ENCODE assay signal across 28 cellular contexts in the genomic region with DNA sequence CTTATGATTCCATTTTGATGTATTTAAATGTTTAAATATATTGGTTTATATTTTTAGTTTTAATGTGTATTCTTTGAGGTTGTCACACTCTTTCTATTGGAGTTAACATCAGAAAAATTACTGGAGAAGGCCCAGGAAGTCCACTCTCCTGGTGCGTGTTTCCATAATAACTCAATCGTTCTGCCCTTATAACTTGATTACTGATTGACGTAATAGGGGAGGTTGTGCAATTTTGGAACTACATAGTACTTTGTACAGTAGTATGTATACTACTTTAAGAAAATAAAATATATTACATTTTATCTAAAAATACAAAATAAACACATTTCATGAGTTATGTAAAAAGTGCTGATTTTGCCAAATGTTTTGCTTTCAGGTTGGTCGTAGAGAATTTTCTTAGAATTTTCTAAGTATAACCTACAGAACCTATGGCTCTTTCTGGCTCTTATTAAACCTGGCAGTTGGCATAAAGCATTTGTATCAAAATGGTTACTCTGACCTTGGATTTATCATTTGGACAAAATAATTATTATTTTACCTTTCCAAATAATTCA. TPM values are rescaled to one million over a fixed set of nuclear protein-coding genes. Genes with fewer than 3 reads are reported as not detected.
"Had no signal": no experiment of that assay in that cellular context is flagged by ENCODE, and none has a peak within 500 bp of the region (broad histone marks: within the 10 kb centered on the region; RNA-seq: fewer than 3 reads in every experiment).

No MANE protein-coding gene starts in this region.

- FAIRE-seq: pancreas had no signal

- H3K4me2 ChIP-seq: smooth muscle cell had no signal

- H3K9me3 ChIP-seq: lower lobe of right lung, pancreas, prostate gland, sigmoid colon, tibial nerve, vagina had no signal

- H3K27ac ChIP-seq: lower lobe of right lung, pancreas, prostate gland, sigmoid colon, tibial nerve, vagina had no signal

- DNase-seq: hypothalamus; immature natural killer cell; islet precursor cell; kidney glomerular epithelial cell; left cardiac atrium; lower lobe of right lung; mammary epithelial cell; mesenchymal stem cell; naive thymus-derived CD8-positive, alpha-beta T cell; nucleus accumbens; pancreas; posterior cingulate gyrus; retina; right cardiac atrium; sigmoid colon; stimulated activated CD4-positive, alpha-beta T cell treated with anti-CD3 and anti-CD28 coated beads, Interleukin-1b, Interleukin-23, amount 100 ng/mL, for 48 hours; stimulated activated CD4-positive, alpha-beta T cell treated with anti-CD3 and anti-CD28 coated beads, Interleukin-2, amount 100 ng/mL, for 48 hours; stimulated activated CD4-positive, alpha-beta T cell treated with anti-CD3 and anti-CD28 coated beads, Interleukin-4, amount 100 ng/mL, for 4 hours; stimulated activated CD8-positive, alpha-beta memory T cell treated with anti-CD3 and anti-CD28 coated beads, Interleukin-4, amount 100 ng/mL, for 48 hours; stimulated activated naive CD4-positive, alpha-beta T cell treated with Interleukin-2 at 50 U/mL for 16 hours; stimulated activated naive CD8-positive, alpha-beta T cell treated with anti-CD3 and anti-CD28 coated beads, Interleukin-15, amount 100 ng/mL, for 72 hours; substantia nigra had no signal

- ATAC-seq: left cardiac atrium; left lobe of liver; naive thymus-derived CD8-positive, alpha-beta T cell; pancreas; right cardiac atrium; stimulated activated memory B cell treated with anti-CD40 and anti-IgM and Interleukin-4, amounts not matched to agents 10 μg/mL and 1 μg/mL and 100 μg/mL, for 72 hours; stimulated activated naive CD8-positive, alpha-beta T cell treated with anti-CD3 and anti-CD28 coated beads, Interleukin-15, amount 100 ng/mL, for 72 hours had no signal

- H3K27me3 ChIP-seq: pancreas, sigmoid colon, tibial nerve, vagina had no signal

- H3K4me1 ChIP-seq: prostate gland had no signal

- H3K36me3 ChIP-seq: lower lobe of right lung, pancreas, prostate gland, sigmoid colon, tibial nerve, vagina had no signal

- H3K4me3 ChIP-seq: lower lobe of right lung, pancreas, prostate gland, sigmoid colon, smooth muscle cell, tibial nerve, vagina had no signal

RNA-seq across cellular contexts. Expression of gene PLA2G4A, which starts 5.7 kb away (rescaled TPM):
- polyA plus RNA-seq: immature natural killer cell; naive thymus-derived CD8-positive, alpha-beta T cell had no signal
